Comparison of ENCODE assay signal across 9 cellular contexts in the genomic region with DNA sequence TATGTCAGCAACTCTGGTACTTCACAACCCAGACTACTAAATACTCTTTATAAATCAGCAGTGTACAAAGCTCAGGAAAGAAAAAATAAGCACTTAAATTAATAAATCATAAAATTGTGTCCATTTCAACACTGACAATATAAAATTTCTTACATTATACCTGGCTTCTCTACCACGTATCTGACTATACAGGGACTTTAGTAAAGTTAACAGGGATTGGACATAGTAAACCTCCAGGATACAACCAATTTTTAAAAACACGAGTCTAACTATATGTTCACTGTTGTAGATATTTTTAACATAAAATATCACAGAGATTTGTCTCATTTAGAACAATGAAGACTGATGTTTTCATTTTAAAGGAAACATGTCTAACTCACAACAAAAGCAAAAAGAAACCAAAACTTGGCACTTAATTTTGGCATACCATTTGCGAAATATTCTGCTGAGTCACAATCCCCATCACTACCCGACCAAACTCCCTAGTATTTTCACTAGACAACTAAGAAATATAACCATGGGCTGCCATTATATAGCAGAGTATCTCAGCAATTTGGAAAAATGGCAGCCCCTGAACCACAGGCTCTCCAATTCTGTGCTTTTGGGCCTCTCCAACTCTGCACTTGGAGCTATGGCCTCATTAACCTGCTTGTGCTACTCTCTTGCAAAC. TPM values are rescaled to one million over a fixed set of nuclear protein-coding genes. Genes with fewer than 3 reads are reported as not detected.
A peak's percentile ranks its signal among the peaks of the same experiment; 100 is the strongest.
DNase-seq lines count a peak whose midpoint lies in the region; ATAC-seq and TF ChIP-seq lines count a peak whose summit lies in the region.
"Had no signal": no experiment of that assay in that cellular context is flagged by ENCODE, and none has a peak within 500 bp of the region (broad histone marks: within the 10 kb centered on the region; RNA-seq: fewer than 3 reads in every experiment).

No MANE protein-coding gene starts in this region.

- TF ChIP-seq CTCF in GM13976 (IDR thresholded peaks at IDR 0.05; ENCODE audit: borderline replicate concordance, control extremely low read depth, extremely low read depth, insufficient read depth, missing control alignments), result no peak
- TF ChIP-seq CTCF in PC-3 (conservative IDR thresholded peaks at IDR 0.05; ENCODE audit: low read depth, low read length), result no peak

- BruUV-seq in PC-3 (replicated peaks; lab: Mats Ljungman, UMichigan), result no TSS peak

- H4K20me1 ChIP-seq in PC-3 (ENCODE audit: low read length), result no peaks in the 10 kb centered on the region

- H3K4me1 Mint-ChIP-seq in dendritic cell treated with granulocyte-macrophage colony-stimulating factor and Interleukin-4, amounts not matched to agents 40 ng/mL and 50 ng/mL, for 4 days (ENCODE audit: low read depth), result peaks cover 15% of the 10 kb centered on the region

- no peaks in the 10 kb centered on the region for H3K36me3 Mint-ChIP-seq in dendritic cell treated with granulocyte-macrophage colony-stimulating factor and Interleukin-4, amounts not matched to agents 40 ng/mL and 50 ng/mL, for 4 days (ENCODE audit: low read depth)

- H3K4me1 ChIP-seq in PC-3 (ENCODE audit: insufficient read depth, low read length) (peaks cover 7% of the 10 kb centered on the region), skeletal muscle satellite cell (ENCODE audit: control insufficient read depth, insufficient read depth, low read length) (peaks cover 10% of the 10 kb centered on the region)

- H3K36me3 ChIP-seq in PC-3 (ENCODE audit: low read depth, low read length) (no peaks in the 10 kb centered on the region), skeletal muscle satellite cell (ENCODE audit: insufficient read depth, low read length) (no peaks in the 10 kb centered on the region)

- no peak overlapping the region for H2AFZ ChIP-seq in PC-3 (ENCODE audit: low read length)

- H3K27ac ChIP-seq in PC-3 (ENCODE audit: low read length), result no peak overlapping the region; the same call in 1 of the 2 replicates

- H3K27me3 ChIP-seq in PC-3 (ENCODE audit: low read length), result no peaks in the 10 kb centered on the region
- no peaks in the 10 kb centered on the region for H3K27me3 ChIP-seq in skeletal muscle satellite cell (ENCODE audit: control insufficient read depth, insufficient read depth, low read length)

- in situ Hi-C loops in GM13976 (cut with MboI; ENCODE audit: low sequenced_read_pairs, unreplicated experiment), result no loop called here

- no peaks in the 10 kb centered on the region for H3F3A ChIP-seq in PC-3 (ENCODE audit: low read length, unreplicated experiment)

- no peaks in the 10 kb centered on the region for H3K27me3 Mint-ChIP-seq in dendritic cell treated with granulocyte-macrophage colony-stimulating factor and Interleukin-4, amounts not matched to agents 40 ng/mL and 50 ng/mL, for 4 days
- H3K27me3 Mint-ChIP-seq: brain had no signal

- H3K4me3 ChIP-seq in PC-3 (ENCODE audit: low read length) (no peak overlapping the region), skeletal muscle satellite cell (ENCODE audit: low read length) (peak overlapping the region; percentile 20)

- intact Hi-C loops in PC-3 (cut with micrococcal nuclease), result no loop called here
- intact Hi-C loops in dendritic cell treated with granulocyte-macrophage colony-stimulating factor and Interleukin-4, amounts not matched to agents 40 ng/mL and 50 ng/mL, for 4 days (cut with micrococcal nuclease), result no loop called here

- H3K9me2 ChIP-seq in PC-3 (replicated peaks; ENCODE audit: low read length), result no peaks in the 10 kb centered on the region

- H3K9ac ChIP-seq in PC-3 (ENCODE audit: low read length), result no peak overlapping the region
- peak overlapping the region; percentile 33 for H3K9ac ChIP-seq in skeletal muscle satellite cell (ENCODE audit: low read depth, low read length)

- H3K79me2 ChIP-seq in PC-3 (ENCODE audit: low read length), result 0 out of 2 replicates have a peak, but pooled peaks cover 8% of the 10 kb centered on the region

- H3K27ac Mint-ChIP-seq in dendritic cell treated with granulocyte-macrophage colony-stimulating factor and Interleukin-4, amounts not matched to agents 40 ng/mL and 50 ng/mL, for 4 days, result no peak overlapping the region

- H3K9me3 ChIP-seq in PC-3 (ENCODE audit: low read length) (no peaks in the 10 kb centered on the region), skeletal muscle satellite cell (replicated peaks; ENCODE audit: low read length) (no peaks in the 10 kb centered on the region)

- H3K4me3 Mint-ChIP-seq in dendritic cell treated with granulocyte-macrophage colony-stimulating factor and Interleukin-4, amounts not matched to agents 40 ng/mL and 50 ng/mL, for 4 days, result peak overlapping the region; percentile 25
- H3K4me3 Mint-ChIP-seq: brain had no signal

- POLR2A ChIA-PET in PC-3 (lab: Charles Lee; ENCODE audit: unreplicated experiment), result no interaction called here

- peak overlapping the region; percentile 24; the same call in 1 of the 2 replicates for H3K4me2 ChIP-seq in PC-3 (ENCODE audit: low read length)
- peak overlapping the region; percentile 50 for H3K4me2 ChIP-seq in skeletal muscle satellite cell (ENCODE audit: low read length)

- H3K9me3 Mint-ChIP-seq in dendritic cell treated with granulocyte-macrophage colony-stimulating factor and Interleukin-4, amounts not matched to agents 40 ng/mL and 50 ng/mL, for 4 days, result peaks cover 5% of the 10 kb centered on the region

- peak; percentile 35 for DNase-seq in GM13976 (ENCODE audit: low spot score)
- peak; percentile 26 for DNase-seq in PC-3
- no peak for DNase-seq in NCI-H2107 (lab: John Stamatoyannopoulos, UW)
- DNase-seq in NCI-H69 (lab: John Stamatoyannopoulos, UW), result no peak

- CTCF ChIA-PET in PC-3 (lab: Charles Lee), result no interaction called here

- ATAC-seq in PC-3, result no peak
- ATAC-seq in GM21825 (IDR thresholded peaks at IDR 0.05; ENCODE audit: unreplicated experiment), result no peak
- no peak for ATAC-seq in HG03280 (IDR thresholded peaks at IDR 0.05; ENCODE audit: unreplicated experiment)

RNA-seq across cellular contexts. Expression of a gene that starts 14.4 kb away (rescaled TPM):
- total RNA-seq in PC-3 (2014; rRNA removed), result 10.6 and 11.2 TPM in 2 replicates
- total RNA-seq in skeletal muscle satellite cell (2012; rRNA removed), result 0.44 and 1.5 TPM in 2 replicates

Comparison
In these comparisons a context has a peak if more than half of its experiments do, and no peak if none do; other contexts are left out.
1. DNase-seq: peak in GM13976 (single experiment) and PC-3 (single experiment); none in NCI-H2107 (single experiment) and NCI-H69 (single experiment).